ENCODE assay signal across 22 cellular contexts in the genomic region with DNA sequence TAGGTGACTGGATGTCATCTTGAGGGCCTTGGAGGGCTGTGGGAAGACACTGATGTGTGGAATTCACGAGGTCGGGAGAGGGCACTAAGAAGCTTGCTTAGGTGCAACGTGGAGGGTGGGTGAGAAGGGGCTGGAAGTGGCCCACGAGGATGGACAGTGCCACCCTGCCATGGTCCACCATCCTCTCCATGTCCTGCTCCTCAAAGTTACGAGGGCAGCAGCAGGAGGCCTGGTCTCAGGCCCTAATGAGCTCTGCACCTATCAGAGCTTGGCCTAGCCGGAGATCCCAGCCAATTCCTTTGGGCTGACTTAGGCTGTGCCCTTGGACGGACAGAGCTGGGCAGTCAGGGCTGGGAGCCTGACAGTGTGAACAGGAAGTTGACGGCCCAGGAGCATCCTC. TPM values are rescaled to one million over a fixed set of nuclear protein-coding genes. Genes with fewer than 3 reads are reported as not detected.
"Had no signal": no experiment of that assay in that cellular context is flagged by ENCODE, and none has a peak within 500 bp of the region (broad histone marks: within the 10 kb centered on the region; RNA-seq: fewer than 3 reads in every experiment).

No MANE protein-coding gene starts in this region.

- H3K9me3 Mint-ChIP-seq: IgD-negative memory B cell had no signal

- H3K36me3 ChIP-seq: MG63 had no signal

- H3K27me3 ChIP-seq: MG63 had no signal

- DNase-seq: KBM-7, MG63, NCI-H1092, NCI-H1105 treated with DMSO at 0.1 percent for 48 hours, NCI-H1417 treated with DMSO at 0.1 percent for 48 hours, NCI-H146, NCI-H1694 treated with DMSO at 0.1 percent for 48 hours, NCI-H1930, NCI-H2081, NCI-H2107, NCI-H2227 treated with DMSO at 0.1 percent for 48 hours, NCI-H524, NCI-H526 treated with DMSO at 0.1 percent for 48 hours, NCI-H748 treated with DMSO at 0.1 percent for 48 hours, RPMI8226, SHP77, SK-N-SH, SW 1271 had no signal

- H3K9ac ChIP-seq: SK-N-SH had no signal

- H3K4me1 Mint-ChIP-seq: IgD-negative memory B cell had no signal

- H3K27ac Mint-ChIP-seq: IgD-negative memory B cell had no signal

- H3K4me3 ChIP-seq: MG63 had no signal

- H3K4me2 ChIP-seq: SK-N-SH had no signal

- H3K27ac ChIP-seq: HL-60 had no signal

- H3K9me3 ChIP-seq: MG63, SK-N-SH had no signal

- H3K4me3 Mint-ChIP-seq: IgD-negative memory B cell had no signal

RNA-seq across cellular contexts. Expression of a gene that starts 27.8 kb away (rescaled TPM):
- total RNA-seq: NCI-H460, SK-MEL-5 had no signal
- polyA plus RNA-seq: IgD-negative memory B cell, SK-N-SH had no signal
